ENCODE assay signal across 24 cellular contexts in the genomic region with DNA sequence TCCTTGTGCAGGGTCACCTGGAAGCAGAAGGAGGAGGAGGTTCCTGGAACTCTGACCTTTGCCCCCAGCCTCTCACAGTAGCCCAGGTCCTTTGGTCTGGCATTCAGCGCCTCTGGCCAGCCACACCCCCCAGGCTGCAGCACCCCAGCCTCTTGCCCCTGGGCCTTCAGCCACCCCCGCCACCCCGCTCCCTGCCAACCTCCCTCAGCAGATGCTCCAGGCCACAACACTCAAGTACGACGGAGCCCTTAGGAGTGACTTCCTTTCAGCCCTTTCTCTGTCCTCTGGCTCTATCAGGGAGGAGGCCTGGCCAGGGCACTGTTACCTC. TPM values are rescaled to one million over a fixed set of nuclear protein-coding genes. Genes with fewer than 3 reads are reported as not detected.
"Had no signal": no experiment of that assay in that cellular context is flagged by ENCODE, and none has a peak within 500 bp of the region (broad histone marks: within the 10 kb centered on the region; RNA-seq: fewer than 3 reads in every experiment).

No MANE protein-coding gene starts in this region.

- H3K9me3 Mint-ChIP-seq: effector memory CD8-positive, alpha-beta T cell; stimulated activated naive B cell treated with anti-CD40 and anti-IgM and Interleukin-4, amounts not matched to agents 10 μg/mL and 1 μg/mL and 100 μg/mL, for 72 hours; stimulated activated naive CD8-positive, alpha-beta T cell treated with anti-CD3 and anti-CD28 coated beads, Interleukin-15, Interleukin-2, amounts not matched to agents 100 ng/mL and 50 ng/mL, for 24 hours had no signal

- H3K9me3 ChIP-seq: esophagus squamous epithelium, neutrophil, prostate gland, right atrium auricular region, thoracic aorta, upper lobe of left lung had no signal

- H3K27me3 ChIP-seq: esophagus squamous epithelium, right atrium auricular region, tibial nerve, upper lobe of left lung had no signal

- H3K4me1 ChIP-seq: esophagus squamous epithelium, parathyroid adenoma, prostate gland, right atrium auricular region, tibial nerve, upper lobe of left lung had no signal

- H3K4me3 Mint-ChIP-seq: effector memory CD8-positive, alpha-beta T cell; naive thymus-derived CD4-positive, alpha-beta T cell; stimulated activated naive B cell treated with anti-CD40 and anti-IgM and Interleukin-4, amounts not matched to agents 10 μg/mL and 1 μg/mL and 100 μg/mL, for 72 hours; stimulated activated naive CD8-positive, alpha-beta T cell treated with anti-CD3 and anti-CD28 coated beads, Interleukin-15, Interleukin-2, amounts not matched to agents 100 ng/mL and 50 ng/mL, for 24 hours had no signal

- H3K4me1 Mint-ChIP-seq: naive thymus-derived CD4-positive, alpha-beta T cell; stimulated activated naive B cell treated with anti-CD40 and anti-IgM and Interleukin-4, amounts not matched to agents 10 μg/mL and 1 μg/mL and 100 μg/mL, for 72 hours had no signal

- DNase-seq: cerebellar nuclear complex; cortex of kidney; effector memory CD8-positive, alpha-beta T cell; erythroblast; esophagus squamous epithelium; foreskin melanocyte; mesenchymal stem cell; midbrain; naive thymus-derived CD4-positive, alpha-beta T cell; stimulated activated CD4-positive, alpha-beta T cell treated with anti-CD3 and anti-CD28 coated beads, Interleukin-15, amount 100 ng/mL, for 24 hours; stimulated activated CD4-positive, alpha-beta T cell treated with anti-CD3 and anti-CD28 coated beads, Interleukin-2, amount 100 ng/mL, for 48 hours; stimulated activated naive B cell treated with anti-CD40 and anti-IgM and Interleukin-4, amounts not matched to agents 10 μg/mL and 1 μg/mL and 100 μg/mL, for 72 hours; upper lobe of left lung had no signal

- H3K4me3 ChIP-seq: esophagus squamous epithelium, prostate gland, right atrium auricular region, thoracic aorta, tibial nerve, upper lobe of left lung had no signal

- H3K36me3 ChIP-seq: prostate gland, right atrium auricular region, thoracic aorta, upper lobe of left lung had no signal

- H3K79me2 ChIP-seq: parathyroid adenoma had no signal

- H2AFZ ChIP-seq: parathyroid adenoma had no signal

- H3K27ac ChIP-seq: esophagus squamous epithelium, neutrophil, parathyroid adenoma, prostate gland, thoracic aorta, tibial nerve, upper lobe of left lung had no signal

- ATAC-seq: effector memory CD8-positive, alpha-beta T cell; left lobe of liver; naive thymus-derived CD4-positive, alpha-beta T cell; sciatic nerve; stimulated activated naive B cell treated with anti-CD40 and anti-IgM and Interleukin-4, amounts not matched to agents 10 μg/mL and 1 μg/mL and 100 μg/mL, for 72 hours had no signal

- H3K9ac ChIP-seq: parathyroid adenoma had no signal

- H3K27ac Mint-ChIP-seq: naive thymus-derived CD4-positive, alpha-beta T cell; stimulated activated naive B cell treated with anti-CD40 and anti-IgM and Interleukin-4, amounts not matched to agents 10 μg/mL and 1 μg/mL and 100 μg/mL, for 72 hours; stimulated activated naive CD8-positive, alpha-beta T cell treated with anti-CD3 and anti-CD28 coated beads, Interleukin-15, Interleukin-2, amounts not matched to agents 100 ng/mL and 50 ng/mL, for 24 hours had no signal

RNA-seq across cellular contexts. Expression of a gene that starts 45.2 kb away (rescaled TPM):
- total RNA-seq: dermis microvascular lymphatic vessel endothelial cell; lung microvascular endothelial cell; naive thymus-derived CD4-positive, alpha-beta T cell had no signal
- polyA plus RNA-seq: naive thymus-derived CD4-positive, alpha-beta T cell had no signal
